2 cellular contexts compared by ENCODE assay signal in the genomic region with DNA sequence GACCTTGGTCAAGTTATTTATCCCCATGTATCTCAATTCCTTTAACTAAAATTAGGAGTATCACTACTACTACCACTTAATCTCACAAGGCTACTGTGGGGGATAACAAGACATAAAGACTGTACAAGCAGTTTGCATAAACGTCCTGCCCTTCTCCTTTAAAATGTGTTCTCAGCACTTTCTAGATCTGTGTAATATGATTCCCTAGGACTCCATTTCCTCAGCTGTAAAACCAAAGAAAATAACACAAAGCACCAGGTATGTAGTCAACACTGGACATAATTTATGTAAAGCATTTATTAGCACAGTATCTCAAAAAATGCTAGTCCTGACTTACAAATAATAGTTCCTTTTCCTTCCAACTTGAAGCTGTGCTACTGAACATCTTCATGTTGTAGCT.
TF ChIP-seq lines count a peak whose summit lies in the region.

No MANE protein-coding gene starts in this region.

TF ChIP-seq in A549, 52 proteins besides CTCF, POLR2A, EP300 and RAD21:
- TF ChIP-seq MAFK (IDR thresholded peaks at IDR 0.05; ENCODE audit: partially characterized antibody) = peak; percentile 34
- TF ChIP-seq KDM5A (IDR thresholded peaks at IDR 0.05) = no peak

TF ChIP-seq in IMR-90, 13 proteins besides CTCF, POLR2A, EP300 and RAD21:
- no peak for TF ChIP-seq FOS (IDR thresholded peaks at IDR 0.05; ENCODE audit: low read depth, low read length)
- TF ChIP-seq CEBPB (IDR thresholded peaks at IDR 0.05; ENCODE audit: low read depth, low read length) = no peak
- no peak for TF ChIP-seq BHLHE40 (IDR thresholded peaks at IDR 0.05; ENCODE audit: low read depth, low read length)
- no peak for TF ChIP-seq MAZ (IDR thresholded peaks at IDR 0.05; ENCODE audit: borderline replicate concordance, low read depth, low read length)
- TF ChIP-seq NFE2L2 (IDR thresholded peaks at IDR 0.05; ENCODE audit: low read depth, low read length) = no peak
- no peak for TF ChIP-seq MAFK (IDR thresholded peaks at IDR 0.05; ENCODE audit: low read depth, low read length)
- TF ChIP-seq CHD1 (IDR thresholded peaks at IDR 0.05; ENCODE audit: low read depth, low read length) = no peak
- TF ChIP-seq USF2 (IDR thresholded peaks at IDR 0.05; ENCODE audit: low read depth, low read length) = no peak
- TF ChIP-seq RFX5 (IDR thresholded peaks at IDR 0.05; ENCODE audit: low read depth, low read length) = no peak
- TF ChIP-seq ELK1 (IDR thresholded peaks at IDR 0.05; ENCODE audit: borderline replicate concordance, low read depth, low read length) = no peak
- no peak for TF ChIP-seq RCOR1 (IDR thresholded peaks at IDR 0.05; ENCODE audit: insufficient replicate concordance, low read length)
- TF ChIP-seq SMC3 (IDR thresholded peaks at IDR 0.05; ENCODE audit: low read depth, low read length) = no peak
- TF ChIP-seq MXI1 (IDR thresholded peaks at IDR 0.05; ENCODE audit: borderline replicate concordance, low read depth, low read length) = no peak
